9 cellular contexts compared by ENCODE assay signal in genomic region chr1:57423135-57424131, GRCh38. TPM values are rescaled to one million over a fixed set of nuclear protein-coding genes. Genes with fewer than 3 reads are reported as not detected.
DNase-seq lines count a peak whose midpoint lies in the region; ATAC-seq and TF ChIP-seq lines count a peak whose summit lies in the region.
"Had no signal": no experiment of that assay in that cellular context is flagged by ENCODE, and none has a peak within 500 bp of the region (broad histone marks: within the 10 kb centered on the region; RNA-seq: fewer than 3 reads in every experiment).

DAB1 (minus strand) TSS chr1:57424060; CDS start chr1:57291030, 133,030 bp downstream.

- TF ChIP-seq CTCF in fibroblast of pulmonary artery (IDR thresholded peaks at IDR 0.05; ENCODE audit: low read length, missing control alignments) (no peak), osteocyte (IDR thresholded peaks at IDR 0.05) (no peak)

- peaks cover 19% of the 10 kb centered on the region for H3K4me1 Mint-ChIP-seq in osteocyte (ENCODE audit: unreplicated experiment)
- H3K4me1 Mint-ChIP-seq: central memory CD8-positive, alpha-beta T cell had no signal

- DNase-seq in Daoy (ENCODE audit: low read depth), result peak; percentile 46
- peak; percentile 35 for DNase-seq in NCI-H82 treated with DMSO at 0.1 percent for 48 hours (lab: John Stamatoyannopoulos, UW; ENCODE audit: unreplicated experiment)
- DNase-seq in fibroblast of pulmonary artery (ENCODE audit: low read depth), result no peak
- DNase-seq in osteocyte (ENCODE audit: extremely low spot score, unreplicated experiment), result peak; percentile 82
- no peak for DNase-seq in NCI-H2107 treated with DMSO at 0.1 percent for 48 hours (lab: John Stamatoyannopoulos, UW; ENCODE audit: unreplicated experiment)
- no peak for DNase-seq in Kasumi-1 (lab: John Stamatoyannopoulos, UW)
- DNase-seq in cortex of kidney (lab: John Stamatoyannopoulos, UW), result no peak

- no peak within 1 kb of the TSS for H3K27ac Mint-ChIP-seq in osteocyte (ENCODE audit: unreplicated experiment)

- H3K4me3 ChIP-seq in fibroblast of pulmonary artery (replicated peaks; ENCODE audit: low read depth, low read length), result peak within 1 kb of the TSS; percentile 21

- peak within 1 kb of the TSS; percentile 81 for H3K4me3 Mint-ChIP-seq in osteocyte (ENCODE audit: unreplicated experiment)
- H3K4me3 Mint-ChIP-seq: central memory CD8-positive, alpha-beta T cell had no signal

- H3K9me3 Mint-ChIP-seq in osteocyte (ENCODE audit: unreplicated experiment), result no peaks in the 10 kb centered on the region
- H3K9me3 Mint-ChIP-seq: central memory CD8-positive, alpha-beta T cell had no signal

- ATAC-seq in GM19455 (IDR thresholded peaks at IDR 0.05; ENCODE audit: unreplicated experiment), result no peak

- no peaks in the 10 kb centered on the region for H3K36me3 Mint-ChIP-seq in osteocyte (ENCODE audit: unreplicated experiment)

- H3K27me3 Mint-ChIP-seq in osteocyte (ENCODE audit: unreplicated experiment), result peaks cover 74% of the 10 kb centered on the region

RNA-seq across cellular contexts. Expression of gene DAB1, which starts in this region (rescaled TPM):
- not detected in 2 replicates for total RNA-seq in Daoy (2014; rRNA removed; shearing (Covaris generic))
- total RNA-seq in osteocyte, result 0.21 and 0.27 TPM in 2 replicates

Comparison
In these comparisons a context has a peak if more than half of its experiments do, and no peak if none do; other contexts are left out.
1. Peak in DNase-seq in Daoy; RNA of the gene not detected or under 1 TPM.
2. Peak in DNase-seq in osteocyte; RNA of the gene not detected or under 1 TPM.